Comparison of ENCODE assay signal across 8 cellular contexts in the genomic region with DNA sequence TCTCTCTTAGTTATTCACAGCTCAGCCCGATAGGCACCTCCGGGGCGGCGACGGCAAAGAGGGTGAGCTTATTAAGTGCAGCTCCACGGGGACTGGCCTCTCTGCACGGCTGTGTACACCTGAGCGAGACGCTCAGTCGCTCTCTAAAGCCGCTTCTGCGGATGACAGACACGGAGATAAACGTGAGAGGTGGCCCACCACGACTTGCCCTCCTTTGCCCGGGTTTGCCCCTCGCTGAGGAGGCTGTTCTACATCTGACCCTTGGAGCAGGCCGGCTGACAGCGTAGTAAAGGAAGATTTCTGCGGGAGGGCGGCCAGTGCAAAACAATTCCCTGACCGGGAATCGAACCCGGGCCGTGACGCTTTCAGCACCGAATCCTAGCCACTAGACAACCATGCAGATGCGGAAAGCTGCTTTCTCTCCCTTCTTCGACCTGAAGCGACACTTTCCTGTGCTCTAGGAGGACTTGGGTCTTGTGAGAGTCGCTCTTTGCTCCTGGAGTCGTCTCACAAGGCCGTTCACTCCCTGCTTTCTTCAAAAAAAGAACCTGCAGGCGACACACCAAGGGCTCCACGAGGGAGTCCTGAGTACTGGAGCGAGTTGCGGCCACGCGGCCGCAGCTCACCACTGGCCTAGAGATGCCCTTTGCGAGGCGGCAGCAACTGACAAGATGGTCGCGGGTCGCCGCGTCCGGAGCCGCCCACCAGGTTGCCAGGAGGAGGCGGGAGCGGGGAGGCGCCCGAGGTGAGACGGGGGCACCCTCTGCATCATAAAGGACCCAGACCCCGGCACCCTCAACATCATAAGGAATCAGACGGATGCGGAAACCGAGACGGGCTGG.
DNase-seq lines count a peak whose midpoint lies in the region; TF ChIP-seq lines count a peak whose summit lies in the region.
"Not testable (repeated sequence)": the region's sequence is repeated elsewhere in the genome, so short reads cannot be mapped to it uniquely, and the experiment has no call there.

No MANE protein-coding gene starts in this region.

- H3K4me3 ChIP-seq in HUES48 (ENCODE audit: low read depth, low read length): peak overlapping the region; percentile 47
- not testable (repeated sequence) for H3K4me3 ChIP-seq in endodermal cell (ENCODE audit: low read length); ovary

- H3K27me3 ChIP-seq in HUES48 (ENCODE audit: control insufficient read depth, insufficient read depth, low read length): peaks cover 10% of the 10 kb centered on the region
- not testable (repeated sequence) for H3K27me3 ChIP-seq in endodermal cell (ENCODE audit: control insufficient read depth, insufficient read depth, low read length, poor library complexity, severe bottlenecking); ovary

- not testable (repeated sequence) for TF ChIP-seq EP300 in ovary (IDR thresholded peaks at IDR 0.05)

- CTCF ChIA-PET in activated CD4-positive, alpha-beta T cell treated with anti-CD3 and anti-CD28 coated beads, Interleukin-2, amount 10 ng/mL, durations not matched to agents 7 days and 5 days (lab: Charles Lee): not testable (repeated sequence)

- TF ChIP-seq POLR2A in ovary (IDR thresholded peaks at IDR 0.05): not testable (repeated sequence)

- intact Hi-C loops in ovary (cut with DNase I): not testable (repeated sequence)

- H3K4me1 ChIP-seq in HUES48 (ENCODE audit: control insufficient read depth, insufficient read depth, low read length); endodermal cell (ENCODE audit: control insufficient read depth, insufficient read depth, low read length); ovary (ENCODE audit: insufficient read depth): not testable (repeated sequence)

- H3K36me3 Mint-ChIP-seq in activated CD4-positive, alpha-beta T cell treated with anti-CD3 and anti-CD28 coated beads, Interleukin-2, amount 10 ng/mL, durations not matched to agents 7 days and 5 days (ENCODE audit: low read depth); endodermal cell (ENCODE audit: low read depth): not testable (repeated sequence)

- H3K36me3 ChIP-seq in HUES48 (ENCODE audit: control insufficient read depth, insufficient read depth, low read length); endodermal cell (ENCODE audit: control insufficient read depth, insufficient read depth, low read length); ovary: not testable (repeated sequence)

- H3K4me1 Mint-ChIP-seq in activated CD4-positive, alpha-beta T cell treated with anti-CD3 and anti-CD28 coated beads, Interleukin-2, amount 10 ng/mL, durations not matched to agents 7 days and 5 days: peaks cover 15% of the 10 kb centered on the region
- H3K4me1 Mint-ChIP-seq in endodermal cell: not testable (repeated sequence)

- peaks cover 13% of the 10 kb centered on the region for H3K27me3 Mint-ChIP-seq in activated CD4-positive, alpha-beta T cell treated with anti-CD3 and anti-CD28 coated beads, Interleukin-2, amount 10 ng/mL, durations not matched to agents 7 days and 5 days
- H3K27me3 Mint-ChIP-seq in endodermal cell (ENCODE audit: insufficient read depth): peaks cover 29% of the 10 kb centered on the region

- TF ChIP-seq CTCF in endodermal cell (conservative IDR thresholded peaks at IDR 0.05); ovary (IDR thresholded peaks at IDR 0.05): not testable (repeated sequence)

- H3K9ac ChIP-seq in HUES48 (ENCODE audit: low read depth, low read length); endodermal cell (ENCODE audit: extremely low read depth, low read length, poor library complexity, severe bottlenecking): not testable (repeated sequence)

- not testable (repeated sequence) for H3K27ac Mint-ChIP-seq in activated CD4-positive, alpha-beta T cell treated with anti-CD3 and anti-CD28 coated beads, Interleukin-2, amount 10 ng/mL, durations not matched to agents 7 days and 5 days; endodermal cell

- not testable (repeated sequence) for H3K27ac ChIP-seq in HUES48 (ENCODE audit: low read depth, low read length); endodermal cell (ENCODE audit: low read depth, low read length); ovary

- POLR2A ChIA-PET in activated CD4-positive, alpha-beta T cell treated with anti-CD3 and anti-CD28 coated beads, Interleukin-2, amount 10 ng/mL, durations not matched to agents 7 days and 5 days (lab: Charles Lee): not testable (repeated sequence)

- H3K9me3 Mint-ChIP-seq in activated CD4-positive, alpha-beta T cell treated with anti-CD3 and anti-CD28 coated beads, Interleukin-2, amount 10 ng/mL, durations not matched to agents 7 days and 5 days; endodermal cell: not testable (repeated sequence)

- H3K9me3 ChIP-seq in HUES48 (ENCODE audit: control insufficient read depth, insufficient read depth, low read length); endodermal cell (ENCODE audit: control insufficient read depth, low read length); ovary: not testable (repeated sequence)

- peak overlapping the region; percentile 69 for H3K4me3 Mint-ChIP-seq in activated CD4-positive, alpha-beta T cell treated with anti-CD3 and anti-CD28 coated beads, Interleukin-2, amount 10 ng/mL, durations not matched to agents 7 days and 5 days
- peak overlapping the region; percentile 44 for H3K4me3 Mint-ChIP-seq in endodermal cell

- DNase-seq in CD1c-positive myeloid dendritic cell (ENCODE audit: extremely low spot score) (peak; percentile 12), endodermal cell (peak; percentile 57), iPS-NIHi7 (ENCODE audit: extremely low spot score) (peak; percentile 8), ovary (peak in 3 of 5 donors; percentile 28 to 53 (median 30))
- peak; percentile 29 for DNase-seq in activated CD4-positive, alpha-beta T cell treated with anti-CD3 and anti-CD28 coated beads, Interleukin-2, amount 10 ng/mL, durations not matched to agents 7 days and 5 days
- DNase-seq in activated naive CD4-positive, alpha-beta T cell treated with anti-CD3 and anti-CD28 coated beads, Interleukin-2, amount 50 U/mL, for 16 hours: peak; percentile 64
- peak; percentile 24 to 27 for DNase-seq in stimulated activated CD8-positive, alpha-beta memory T cell treated with anti-CD3 and anti-CD28 coated beads, Interleukin-15, amount 100 ng/mL, for 48 hours (ENCODE audit: low read depth in 2 of 2)

- WGBS in endodermal cell (ENCODE audit: insufficient coverage in 1 of 2, insufficient read length in 1 of 2), 2 experiments: 71% methylated on average over 9 to 41 of the region's 59 CpGs
- WGBS in ovary, 3 donors: 3 to 7% (median 5%) methylated on average over 17 to 45 of the region's 59 CpGs

Comparison
In these comparisons a context has a peak if more than half of its experiments do, and no peak if none do; other contexts are left out.
1. DNase-seq: peak in every context shown above with its lines; median percentile 64 in activated naive CD4-positive, alpha-beta T cell treated with anti-CD3 and anti-CD28 coated beads, Interleukin-2, amount 50 U/mL, for 16 hours; 57 in endodermal cell; 30 in ovary; 29 in activated CD4-positive, alpha-beta T cell treated with anti-CD3 and anti-CD28 coated beads, Interleukin-2, amount 10 ng/mL, durations not matched to agents 7 days and 5 days; 26 in stimulated activated CD8-positive, alpha-beta memory T cell treated with anti-CD3 and anti-CD28 coated beads, Interleukin-15, amount 100 ng/mL, for 48 hours; 12 in CD1c-positive myeloid dendritic cell; 8 in iPS-NIHi7.